In genomic region chr4:176195184-176195978, GRCh38 we compare ENCODE assay signal across 8 cellular contexts.
DNase-seq lines count a peak whose midpoint lies in the region; ATAC-seq lines count a peak whose summit lies in the region.

SPATA4 (minus strand) TSS chr4:176195585; CDS start chr4:176195562, 23 bp downstream.

- peak within 1 kb of the TSS; percentile 83 for H3K4me3 Mint-ChIP-seq in central memory CD8-positive, alpha-beta T cell

- peak; percentile 98 for DNase-seq in AG08395 (ENCODE audit: low spot score)
- DNase-seq in NCI-H345 treated with DMSO at 0.1 percent for 48 hours (lab: John Stamatoyannopoulos, UW; ENCODE audit: unreplicated experiment), result peak; percentile 70
- DNase-seq in activated CD4-positive, CD25-positive, alpha-beta regulatory T cell treated with anti-CD3 and anti-CD28 coated beads, Interleukin-2, amount 50 U/mL, for 16 hours (ENCODE audit: low read depth, low spot score), result peak; percentile 86
- DNase-seq in central memory CD8-positive, alpha-beta T cell (ENCODE audit: low spot score in 2 of 2), result peak; percentile 87 to 90
- peak; percentile 91 for DNase-seq in inferior parietal cortex (ENCODE audit: extremely low spot score)
- DNase-seq in smooth muscle cell of the brain vasculature (ENCODE audit: low read depth, low spot score), result peak; percentile 70

- peak within 1 kb of the TSS; percentile 98 for H3K27ac Mint-ChIP-seq in central memory CD8-positive, alpha-beta T cell (ENCODE audit: low read depth)

- ATAC-seq in GM19025 (IDR thresholded peaks at IDR 0.05; ENCODE audit: low read depth, unreplicated experiment) (peak; percentile 98), HG03342 (IDR thresholded peaks at IDR 0.05; ENCODE audit: unreplicated experiment) (peak; percentile 99)
- peak; percentile 91 for ATAC-seq in central memory CD8-positive, alpha-beta T cell (replicated peaks; ENCODE audit: extremely low read depth, poor library complexity, severe bottlenecking)

- H3K36me3 Mint-ChIP-seq in central memory CD8-positive, alpha-beta T cell (ENCODE audit: insufficient read depth), result peaks cover 3% of the 10 kb centered on the region

- H3K4me1 Mint-ChIP-seq in central memory CD8-positive, alpha-beta T cell, result peaks cover 12% of the 10 kb centered on the region

- peaks cover 37% of the 10 kb centered on the region for H3K27me3 Mint-ChIP-seq in central memory CD8-positive, alpha-beta T cell

- H3K9me3 Mint-ChIP-seq in central memory CD8-positive, alpha-beta T cell, result no peaks in the 10 kb centered on the region

Comparison
In these comparisons a context has a peak if more than half of its experiments do, and no peak if none do; other contexts are left out.
1. Peak in every context shown above with its lines: DNase-seq and ATAC-seq.